Comparison of ENCODE assay signal across 8 cellular contexts in the genomic region with DNA sequence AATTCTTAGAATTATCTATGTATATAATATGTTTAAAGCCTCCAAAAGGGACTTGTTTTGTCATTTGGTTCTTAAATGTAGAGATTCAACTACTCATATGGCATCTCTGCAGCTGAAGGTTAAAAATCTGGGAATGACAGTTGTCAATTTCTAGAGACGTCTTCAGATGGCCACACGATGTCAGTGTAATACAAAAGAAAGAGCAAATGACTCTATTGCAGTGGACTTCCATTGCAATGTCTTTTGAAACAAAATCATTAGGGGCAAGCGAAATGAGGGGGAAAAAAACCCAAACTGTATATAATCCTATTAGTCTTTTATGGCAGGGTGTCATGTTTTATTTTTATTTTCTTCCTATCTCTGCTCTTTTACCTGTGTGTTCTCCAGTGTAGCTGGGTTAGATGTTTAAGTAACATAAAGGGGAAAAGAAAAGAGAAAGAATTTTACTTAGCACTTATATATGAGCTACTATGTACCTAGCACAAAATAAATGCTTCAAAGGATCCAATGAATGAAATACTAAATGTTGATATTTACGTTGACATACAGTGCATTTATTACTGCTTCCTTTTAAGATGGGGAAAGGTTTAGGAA. TPM values are rescaled to one million over a fixed set of nuclear protein-coding genes. Genes with fewer than 3 reads are reported as not detected.
DNase-seq lines count a peak whose midpoint lies in the region; ATAC-seq and TF ChIP-seq lines count a peak whose summit lies in the region.

No MANE protein-coding gene starts in this region.

- no peaks in the 10 kb centered on the region for H3K9me3 ChIP-seq in H9 (ENCODE audit: control insufficient read depth, low read depth, low read length)
- H3K9me3 ChIP-seq in RWPE2 (ENCODE audit: severe bottlenecking): no peaks in the 10 kb centered on the region
- H3K9me3 ChIP-seq in gastroesophageal sphincter: peaks cover 0 to 23% (median 0%) of the 10 kb centered on the region in 3 donors
- peaks cover 0 to 20% (median 10%) of the 10 kb centered on the region in 4 donors for H3K9me3 ChIP-seq in stomach

- no peak overlapping the region for H3K27ac ChIP-seq in H9 (ENCODE audit: insufficient read length, low read depth, low read length)
- no peak overlapping the region for H3K27ac ChIP-seq in RWPE2 (ENCODE audit: poor library complexity, severe bottlenecking)
- H3K27ac ChIP-seq in gastroesophageal sphincter: no peak overlapping the region
- no peak overlapping the region for H3K27ac ChIP-seq in stomach

- peaks cover 4 to 27% (median 7%) of the 10 kb centered on the region in 3 experiments; a peak in 6 of 7 replicates for H3K36me3 Mint-ChIP-seq in H9 (ENCODE audit: insufficient read depth in 1 of 3, low read depth in 3 of 3)

- TF ChIP-seq CTCF in H9 (conservative IDR thresholded peaks at IDR 0.05) (peak; percentile 53; the same call in 2 of the 3 replicates), RWPE2 (IDR thresholded peaks at IDR 0.05; ENCODE audit: poor library complexity, severe bottlenecking) (peak; percentile 80), gastroesophageal sphincter (IDR thresholded peaks at IDR 0.05) (peak; percentile 32 to 72 (median 66)), stomach (IDR thresholded peaks at IDR 0.05) (peak in 5 of 7 experiments; percentile 17 to 45 (median 31))

- H2BK20ac ChIP-seq in H9 (ENCODE audit: low read depth, low read length, poor library complexity, severe bottlenecking): no peak overlapping the region

- no peak overlapping the region for H2BK5ac ChIP-seq in H9 (ENCODE audit: insufficient read length, low read length)

- H3K18ac ChIP-seq in H9 (ENCODE audit: insufficient read length, low read depth, low read length): no peak overlapping the region

- H3K4me1 Mint-ChIP-seq in H9: peaks cover 0 to 3% of the 10 kb centered on the region in 2 experiments; a peak in 1 of 4 replicates

- no peak overlapping the region for H3K27ac Mint-ChIP-seq in H9

- no peak overlapping the region for H2BK15ac ChIP-seq in H9 (ENCODE audit: low read depth, low read length)

- H4K5ac ChIP-seq in H9 (ENCODE audit: insufficient read length, low read depth, low read length): no peak overlapping the region

- H4K20me1 ChIP-seq in H9 (ENCODE audit: control insufficient read depth, insufficient read depth, insufficient read length): no peaks in the 10 kb centered on the region

- H2AK5ac ChIP-seq in H9 (ENCODE audit: insufficient read length, low read length): no peak overlapping the region

- no peak overlapping the region for H2BK120ac ChIP-seq in H9 (ENCODE audit: low read depth, low read length, poor library complexity, severe bottlenecking)

- TF ChIP-seq EP300 in gastroesophageal sphincter (IDR thresholded peaks at IDR 0.05) (no peak), stomach (IDR thresholded peaks at IDR 0.05) (no peak)

- no peak overlapping the region for H3K9ac ChIP-seq in H9 (ENCODE audit: extremely low read depth, insufficient read length, low read length)

- H4K8ac ChIP-seq in H9 (replicated peaks; ENCODE audit: insufficient read length, low read depth, low read length): no peak overlapping the region

- H3K4me2 ChIP-seq in H9 (ENCODE audit: insufficient read depth, insufficient read length, low read length): no peak overlapping the region

- H3T11ph ChIP-seq in H9 (ENCODE audit: low read length): no peak overlapping the region

- peak; percentile 65 for ATAC-seq in RWPE2 (ENCODE audit: low read depth)
- no peak for ATAC-seq in gastroesophageal sphincter
- no peak for ATAC-seq in GM19467 (IDR thresholded peaks at IDR 0.05; ENCODE audit: unreplicated experiment)

- DNase-seq in ACHN (peak; percentile 63), H9 (no peak), RWPE2 (ENCODE audit: low spot score) (no peak), stomach (no peak), DMS79 treated with DMSO at 0.1 percent for 48 hours (lab: John Stamatoyannopoulos, UW) (no peak)
- DNase-seq in stimulated activated CD8-positive, alpha-beta memory T cell treated with anti-CD3 and anti-CD28 coated beads, Interleukin-4, amount 100 ng/mL, for 48 hours: no peak

- no peaks in the 10 kb centered on the region for H3K23me2 ChIP-seq in H9 (ENCODE audit: insufficient read length, low read depth, low read length, poor library complexity, severe bottlenecking)

- TF ChIP-seq POLR2A in gastroesophageal sphincter (IDR thresholded peaks at IDR 0.05) (no peak), stomach (IDR thresholded peaks at IDR 0.05) (no peak)

- no peak overlapping the region for H3K4me3 ChIP-seq in RWPE2 (ENCODE audit: severe bottlenecking)
- no peak overlapping the region for H3K4me3 ChIP-seq in gastroesophageal sphincter
- no peak overlapping the region for H3K4me3 ChIP-seq in stomach

- H3K4me1 ChIP-seq in H9 (ENCODE audit: insufficient read depth, low read length) (no peaks in the 10 kb centered on the region), RWPE2 (ENCODE audit: insufficient read depth, poor library complexity, severe bottlenecking) (peaks cover 6% of the 10 kb centered on the region), gastroesophageal sphincter (peaks cover 0 to 6% (median 0%) of the 10 kb centered on the region in 3 donors), stomach (no peaks in the 10 kb centered on the region)

- no peaks in the 10 kb centered on the region for H3K79me2 ChIP-seq in H9 (ENCODE audit: insufficient read depth, low read length)

- no peak overlapping the region for H3K23ac ChIP-seq in H9 (ENCODE audit: insufficient read length, low read depth, low read length)

- H3K79me1 ChIP-seq in H9 (ENCODE audit: insufficient read depth, low read depth, low read length, poor library complexity, severe bottlenecking): no peaks in the 10 kb centered on the region

- no peaks in the 10 kb centered on the region; the same call in 1 of the 2 replicates for H3K27me3 Mint-ChIP-seq in H9 (ENCODE audit: low read depth)

- H3K27me3 ChIP-seq in H9 (ENCODE audit: insufficient read depth, low read length): no peaks in the 10 kb centered on the region
- no peaks in the 10 kb centered on the region for H3K27me3 ChIP-seq in RWPE2 (ENCODE audit: insufficient read depth, poor library complexity, severe bottlenecking)
- H3K27me3 ChIP-seq in gastroesophageal sphincter: no peaks in the 10 kb centered on the region
- no peaks in the 10 kb centered on the region for H3K27me3 ChIP-seq in stomach

- no peak overlapping the region for H2AFZ ChIP-seq in H9 (ENCODE audit: low read length)

- peaks cover 0 to 3% of the 10 kb centered on the region in 2 experiments; a peak in 1 of 5 replicates for H3K9me3 Mint-ChIP-seq in H9

- H3K36me3 ChIP-seq in RWPE2 (ENCODE audit: low read depth) (no peaks in the 10 kb centered on the region), gastroesophageal sphincter (no peaks in the 10 kb centered on the region), stomach (no peaks in the 10 kb centered on the region)

- no peak overlapping the region for H3K14ac ChIP-seq in H9 (ENCODE audit: insufficient read depth, low read length)

- no peak overlapping the region for H3K56ac ChIP-seq in H9 (ENCODE audit: insufficient read length, low read depth, low read length)

- in situ Hi-C loops in ACHN (cut with HindIII; ENCODE audit: low pct_ligation_motif_present, low pct_unique_long_range_greater_than_20kb, low sequenced_read_pairs): no loop called here

- no peak overlapping the region for H3K4me3 Mint-ChIP-seq in H9

- no peak overlapping the region for H4K91ac ChIP-seq in H9 (ENCODE audit: insufficient read length, low read depth, low read length)

- H3K4ac ChIP-seq in H9 (ENCODE audit: low read depth, low read length): no peak overlapping the region

- no CpG with 5 or more reads among the region's 4 CpGs for WGBS in H9 (ENCODE audit: extremely low coverage, insufficient read length, low lambda C conversion rate)
- 17 to 18% methylated on average over 4 of the region's 4 CpGs for WGBS in gastroesophageal sphincter (ENCODE audit: low coverage in 1 of 2), 2 donors
- 18 to 23% (median 21%) methylated on average over 4 of the region's 4 CpGs for WGBS in stomach, 5 donors

- intact Hi-C loops in stomach (cut with DNase I; ENCODE audit: low total_unique reads): loop anchor here (10.0 kb wide), 1 partner anchor 240 kb away; no protein-coding TSS in a partner anchor

- no peak overlapping the region for H2BK12ac ChIP-seq in H9 (ENCODE audit: insufficient read length, low read depth, low read length)

RNA-seq across cellular contexts. Expression of a gene that starts 26.2 kb away (rescaled TPM):
- total RNA-seq in H9 (2021) (44.1 and 44.4 TPM in 2 replicates), gastroesophageal sphincter (100 to 1,000 TPM; 122 to 691 (median 363) TPM), stomach (100 to 1,000 TPM in 3 of 5 donors, 10 to 100 TPM in 2; 89.3 to 317 (median 130) TPM)
- polyA plus RNA-seq in stomach: 10 to 100 TPM; 38.5 to 45.4 (median 40.3) TPM
